ENCODE assay signal across 18 cellular contexts in genomic region chr2:222891890-222892289, GRCh38. TPM values are rescaled to one million over a fixed set of nuclear protein-coding genes. Genes with fewer than 3 reads are reported as not detected.
DNase-seq lines count a peak whose midpoint lies in the region; ATAC-seq and TF ChIP-seq lines count a peak whose summit lies in the region.
"Had no signal": no experiment of that assay in that cellular context is flagged by ENCODE, and none has a peak within 500 bp of the region (broad histone marks: within the 10 kb centered on the region; RNA-seq: fewer than 3 reads in every experiment).

No MANE protein-coding gene starts in this region.

- H3K9me3 ChIP-seq in left ventricle myocardium inferior (replicated peaks) (no peaks in the 10 kb centered on the region), right atrium auricular region (no peaks in the 10 kb centered on the region), upper lobe of right lung (no peaks in the 10 kb centered on the region), PC-3 (ENCODE audit: low read length) (no peaks in the 10 kb centered on the region)
- H3K9me3 ChIP-seq: sigmoid colon had no signal

- BruUV-seq in PC-3 (replicated peaks; lab: Mats Ljungman, UMichigan) = no TSS peak

- no peak overlapping the region for H3K9ac ChIP-seq in PC-3 (ENCODE audit: low read length)

- no peak overlapping the region for H3K4me2 ChIP-seq in PC-3 (ENCODE audit: low read length)

- no peak for TF ChIP-seq CTCF in left ventricle myocardium inferior (IDR thresholded peaks at IDR 0.05; ENCODE audit: borderline replicate concordance)
- no peak for TF ChIP-seq CTCF in right atrium auricular region (IDR thresholded peaks at IDR 0.05)
- TF ChIP-seq CTCF in chondrocyte (IDR thresholded peaks at IDR 0.05) = no peak
- no peak for TF ChIP-seq CTCF in mesothelial cell of epicardium (IDR thresholded peaks at IDR 0.05; ENCODE audit: unreplicated experiment)
- no peak for TF ChIP-seq CTCF in upper lobe of right lung (IDR thresholded peaks at IDR 0.05)
- no peak for TF ChIP-seq CTCF in PC-3 (conservative IDR thresholded peaks at IDR 0.05; ENCODE audit: low read depth, low read length)

- peaks cover 68% of the 10 kb centered on the region for H3K4me1 ChIP-seq in left ventricle myocardium inferior
- H3K4me1 ChIP-seq in right atrium auricular region = peaks cover 0 to 35% of the 10 kb centered on the region in 2 donors
- peaks cover 27% of the 10 kb centered on the region for H3K4me1 ChIP-seq in upper lobe of right lung
- H3K4me1 ChIP-seq in PC-3 (ENCODE audit: insufficient read depth, low read length) = peaks cover 16% of the 10 kb centered on the region

- POLR2A ChIA-PET in PC-3 (lab: Charles Lee; ENCODE audit: unreplicated experiment) = no interaction called here

- H2AFZ ChIP-seq in PC-3 (ENCODE audit: low read length) = no peak overlapping the region

- DNase-seq in left ventricle myocardium inferior = no peak
- DNase-seq in right atrium auricular region (ENCODE audit: low spot score) = no peak
- DNase-seq in chondrocyte (ENCODE audit: low spot score) = no peak
- no peak for DNase-seq in mesothelial cell of epicardium (ENCODE audit: low spot score in 2 of 2, unreplicated experiment in 2 of 2)
- DNase-seq in upper lobe of right lung = no peak
- no peak for DNase-seq in iPS-NIHi7 (ENCODE audit: extremely low spot score)
- no peak for DNase-seq in PC-3
- DNase-seq in activated naive CD4-positive, alpha-beta T cell treated with anti-CD3 and anti-CD28 coated beads, Interleukin-2, amount 50 U/mL, for 16 hours = no peak
- DNase-seq: activated CD4-positive, alpha-beta memory T cell treated with anti-CD3 and anti-CD28 coated beads for 36 hours; head of caudate nucleus; NCI-H1092; NCI-H2171; sigmoid colon; stimulated activated naive CD8-positive, alpha-beta T cell treated with anti-CD3 and anti-CD28 coated beads, Interleukin-15, Interleukin-2, amounts not matched to agents 100 U/mL and 50 U/mL, for 24 hours had no signal

- H3K36me3 Mint-ChIP-seq in chondrocyte (ENCODE audit: low read depth) (peaks cover 3% of the 10 kb centered on the region), mesothelial cell of epicardium (peaks cover 15% of the 10 kb centered on the region)
- H3K36me3 Mint-ChIP-seq: activated CD4-positive, alpha-beta memory T cell treated with anti-CD3 and anti-CD28 coated beads for 36 hours; natural killer cell treated with Interleukin-12 subunit alpha and Interleukin-12 subunit beta and Interleukin-15 and Interleukin-18, amount 100 ng/mL, for 72 hours had no signal

- intact Hi-C loops in left ventricle myocardium inferior (cut with micrococcal nuclease) = no loop called here
- intact Hi-C loops in upper lobe of right lung (cut with DNase I) = no loop called here
- intact Hi-C loops in PC-3 (cut with micrococcal nuclease) = no loop called here

- peak overlapping the region; percentile 70 for H3K27ac ChIP-seq in left ventricle myocardium inferior (replicated peaks)
- H3K27ac ChIP-seq in right atrium auricular region = peak overlapping the region in 1 of 2 donors; percentile 32
- peak overlapping the region; percentile 3 for H3K27ac ChIP-seq in upper lobe of right lung
- H3K27ac ChIP-seq in PC-3 (ENCODE audit: low read length) = no peak overlapping the region
- H3K27ac ChIP-seq: SK-N-MC had no signal

- H3K9me3 Mint-ChIP-seq in chondrocyte (ENCODE audit: low read depth) = no peaks in the 10 kb centered on the region
- no peaks in the 10 kb centered on the region for H3K9me3 Mint-ChIP-seq in mesothelial cell of epicardium
- H3K9me3 Mint-ChIP-seq: activated CD4-positive, alpha-beta memory T cell treated with anti-CD3 and anti-CD28 coated beads for 36 hours; activated T-helper 17 cell treated with anti-CD3 and anti-CD28 coated beads, Interleukin-2, amount 50 U/mL, for 72 hours; IgD-negative memory B cell; natural killer cell treated with Interleukin-12 subunit alpha and Interleukin-12 subunit beta and Interleukin-15 and Interleukin-18, amount 100 ng/mL, for 72 hours had no signal

- peaks cover 62% of the 10 kb centered on the region for H3K4me1 Mint-ChIP-seq in chondrocyte (ENCODE audit: low read depth)
- H3K4me1 Mint-ChIP-seq in mesothelial cell of epicardium = peaks cover 31% of the 10 kb centered on the region

- H3K27ac Mint-ChIP-seq in chondrocyte (ENCODE audit: unreplicated experiment) (peak overlapping the region; percentile 61), mesothelial cell of epicardium (peak overlapping the region; percentile 62)
- H3K27ac Mint-ChIP-seq: activated CD4-positive, alpha-beta memory T cell treated with anti-CD3 and anti-CD28 coated beads for 36 hours; activated T-helper 17 cell treated with anti-CD3 and anti-CD28 coated beads, Interleukin-2, amount 50 U/mL, for 72 hours; IgD-negative memory B cell had no signal

- no peaks in the 10 kb centered on the region for H3F3A ChIP-seq in PC-3 (ENCODE audit: low read length, unreplicated experiment)

- H3K36me3 ChIP-seq in left ventricle myocardium inferior (no peaks in the 10 kb centered on the region), right atrium auricular region (no peaks in the 10 kb centered on the region), upper lobe of right lung (no peaks in the 10 kb centered on the region), PC-3 (ENCODE audit: low read depth, low read length) (peaks cover 30% of the 10 kb centered on the region)
- H3K36me3 ChIP-seq: sigmoid colon had no signal

- H3K4me3 ChIP-seq in left ventricle myocardium inferior (peak overlapping the region; percentile 7), right atrium auricular region (no peak overlapping the region), upper lobe of right lung (peak overlapping the region; percentile 6), PC-3 (ENCODE audit: low read length) (no peak overlapping the region)
- H3K4me3 ChIP-seq: sigmoid colon, SK-N-MC had no signal

- no peaks in the 10 kb centered on the region for H3K27me3 ChIP-seq in left ventricle myocardium inferior (ENCODE audit: low read depth)
- no peaks in the 10 kb centered on the region for H3K27me3 ChIP-seq in right atrium auricular region
- H3K27me3 ChIP-seq in upper lobe of right lung = no peaks in the 10 kb centered on the region
- no peaks in the 10 kb centered on the region for H3K27me3 ChIP-seq in PC-3 (ENCODE audit: low read length)
- H3K27me3 ChIP-seq: sigmoid colon had no signal

- CTCF ChIA-PET in PC-3 (lab: Charles Lee) = no interaction called here

- H3K9me2 ChIP-seq in PC-3 (replicated peaks; ENCODE audit: low read length) = no peaks in the 10 kb centered on the region

- H3K79me2 ChIP-seq in PC-3 (ENCODE audit: low read length) = peaks cover 84% of the 10 kb centered on the region

- ATAC-seq in upper lobe of right lung (no peak), PC-3 (no peak)
- ATAC-seq: activated T-helper 17 cell treated with anti-CD3 and anti-CD28 coated beads, Interleukin-2, amount 50 U/mL, for 72 hours; natural killer cell treated with Interleukin-12 subunit alpha and Interleukin-12 subunit beta and Interleukin-15 and Interleukin-18, amount 100 ng/mL, for 72 hours; stimulated activated naive CD8-positive, alpha-beta T cell treated with anti-CD3 and anti-CD28 coated beads, Interleukin-15, Interleukin-2, amounts not matched to agents 100 U/mL and 50 U/mL, for 24 hours had no signal

- no peaks in the 10 kb centered on the region for H3K27me3 Mint-ChIP-seq in chondrocyte (ENCODE audit: low read depth)
- no peaks in the 10 kb centered on the region for H3K27me3 Mint-ChIP-seq in mesothelial cell of epicardium (ENCODE audit: low read depth)
- H3K27me3 Mint-ChIP-seq: activated CD4-positive, alpha-beta memory T cell treated with anti-CD3 and anti-CD28 coated beads for 36 hours; activated T-helper 17 cell treated with anti-CD3 and anti-CD28 coated beads, Interleukin-2, amount 50 U/mL, for 72 hours; IgD-negative memory B cell; natural killer cell treated with Interleukin-12 subunit alpha and Interleukin-12 subunit beta and Interleukin-15 and Interleukin-18, amount 100 ng/mL, for 72 hours had no signal

- H4K20me1 ChIP-seq in PC-3 (ENCODE audit: low read length) = peaks cover 80% of the 10 kb centered on the region

- H3K4me3 Mint-ChIP-seq in chondrocyte (ENCODE audit: unreplicated experiment) = no peak overlapping the region
- H3K4me3 Mint-ChIP-seq in mesothelial cell of epicardium = no peak overlapping the region
- H3K4me3 Mint-ChIP-seq: activated CD4-positive, alpha-beta memory T cell treated with anti-CD3 and anti-CD28 coated beads for 36 hours; activated T-helper 17 cell treated with anti-CD3 and anti-CD28 coated beads, Interleukin-2, amount 50 U/mL, for 72 hours; natural killer cell treated with Interleukin-12 subunit alpha and Interleukin-12 subunit beta and Interleukin-15 and Interleukin-18, amount 100 ng/mL, for 72 hours had no signal

RNA-seq across cellular contexts. Expression of gene ACSL3, which starts 31.1 kb away (rescaled TPM):
- 50.1 TPM for total RNA-seq in left ventricle myocardium inferior
- 10 to 100 TPM; 29.0 to 35.7 TPM for total RNA-seq in right atrium auricular region
- 88.4 to 115 TPM (median 107 TPM) in 3 replicates for total RNA-seq in chondrocyte
- 74.5 to 84.3 TPM (median 81.6 TPM) in 3 replicates for total RNA-seq in mesothelial cell of epicardium
- total RNA-seq in upper lobe of right lung = 91.5 TPM
- total RNA-seq in PC-3 (2014; rRNA removed) = 216 and 236 TPM in 2 replicates

Comparison
In these comparisons a context has a peak if more than half of its experiments do, and no peak if none do; other contexts are left out.
1. H3K4me3 ChIP-seq: peak in left ventricle myocardium inferior (single experiment) and upper lobe of right lung (single experiment); none in right atrium auricular region (0 of 2) and PC-3 (single experiment).